8 cellular contexts compared by ENCODE assay signal in the genomic region with DNA sequence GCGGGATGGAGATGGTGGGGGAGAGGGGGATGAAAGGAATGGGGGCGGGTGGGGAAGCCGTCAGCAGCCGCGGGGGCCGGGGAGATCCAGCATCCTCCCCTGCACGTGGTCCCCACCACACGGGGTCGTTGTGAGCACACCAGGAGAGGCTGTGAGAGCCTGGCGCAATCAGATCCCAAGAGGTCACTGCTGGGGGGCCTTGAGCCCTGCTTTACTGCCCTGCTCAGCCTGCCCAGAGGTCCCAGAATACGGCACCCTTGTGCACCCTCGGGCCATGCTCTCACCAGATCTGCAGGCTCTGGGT. TPM values are rescaled to one million over a fixed set of nuclear protein-coding genes. Genes with fewer than 3 reads are reported as not detected.
A peak's percentile ranks its signal among the peaks of the same experiment; 100 is the strongest.
DNase-seq lines count a peak whose midpoint lies in the region; ATAC-seq and TF ChIP-seq lines count a peak whose summit lies in the region.

No MANE protein-coding gene starts in this region.

- no peak for ATAC-seq in body of pancreas
- ATAC-seq in HG03378 (IDR thresholded peaks at IDR 0.05; ENCODE audit: unreplicated experiment): no peak
- no peak for ATAC-seq in activated CD4-positive, CD25-positive, alpha-beta regulatory T cell treated with anti-CD3 and anti-CD28 coated beads, Interleukin-2, amount 50 U/mL, for 24 hours

- H3K4me1 ChIP-seq in body of pancreas: no peaks in the 10 kb centered on the region

- H3K27me3 ChIP-seq in body of pancreas: no peaks in the 10 kb centered on the region

- no peaks in the 10 kb centered on the region for H3K9me3 ChIP-seq in body of pancreas

- intact Hi-C loops in body of pancreas (cut with DNase I): no loop called here

- WGBS in body of pancreas, 2 donors: 5 to 10% methylated on average over 5 to 11 of the region's 12 CpGs

- H3K4me3 ChIP-seq in body of pancreas: no peak overlapping the region

- peak; percentile 61 for DNase-seq in Daoy (ENCODE audit: low read depth)
- peak; percentile 43 for DNase-seq in LHCN-M2 (ENCODE audit: low read depth)
- peak in 3 of 4 donors; percentile 32 to 49 (median 39) for DNase-seq in body of pancreas
- DNase-seq in medulla oblongata (ENCODE audit: extremely low spot score): peak; percentile 27
- no peak for DNase-seq in T-helper 1 cell
- no peak for DNase-seq in NCI-H1048 (lab: John Stamatoyannopoulos, UW)

- no peak for TF ChIP-seq POLR2A in body of pancreas (IDR thresholded peaks at IDR 0.05)

- TF ChIP-seq CTCF in body of pancreas (IDR thresholded peaks at IDR 0.05): peak in 3 of 7 experiments; percentile 7 to 32 (median 12)

- no peaks in the 10 kb centered on the region for H3K36me3 ChIP-seq in body of pancreas (replicated peaks in 1 of 2; ENCODE audit: insufficient read depth in 1 of 2, low read depth in 2 of 2)

- no peak overlapping the region for H3K27ac ChIP-seq in body of pancreas

RNA-seq across cellular contexts. Expression of gene CABP7, which starts 7.4 kb away (rescaled TPM):
- 1.1 and 1.7 TPM in 2 replicates for total RNA-seq in Daoy (2014; rRNA removed; shearing (Covaris generic))
- total RNA-seq in LHCN-M2 (2014; rRNA removed): not detected in 2 replicates
- polyA plus RNA-seq in LHCN-M2 (2012): 0.11 TPM
- total RNA-seq in body of pancreas: 1 to 10 TPM in 1 of 2 donors, under 1 TPM in 1; 0.78 to 2.6 TPM

RNA-seq across cellular contexts. Expression of gene ZMAT5, which starts 39.6 kb away (rescaled TPM):
- 25.8 and 37.2 TPM in 2 replicates for total RNA-seq in Daoy (2014; rRNA removed; shearing (Covaris generic))
- 38.2 and 41.3 TPM in 2 replicates for total RNA-seq in LHCN-M2 (2014; rRNA removed)
- 43.7 TPM for polyA plus RNA-seq in LHCN-M2 (2012)
- total RNA-seq in body of pancreas: 1 to 10 TPM; 9.1 to 9.9 TPM

RNA-seq across cellular contexts. Expression of gene UQCR10, which starts 40.0 kb away (rescaled TPM):
- 45.4 and 69.9 TPM in 2 replicates for total RNA-seq in Daoy (2014; rRNA removed; shearing (Covaris generic))
- total RNA-seq in LHCN-M2 (2014; rRNA removed) (66.1 and 72.8 TPM in 2 replicates), body of pancreas (10 to 100 TPM; 21.0 to 27.4 TPM)
- 289 TPM for polyA plus RNA-seq in LHCN-M2 (2012)

Comparison
In these comparisons a context has a peak if more than half of its experiments do, and no peak if none do; other contexts are left out.
1. DNase-seq: peak in Daoy (single experiment), LHCN-M2 (single experiment), body of pancreas (3 of 4) and medulla oblongata (single experiment); none in T-helper 1 cell (0 of 5) and NCI-H1048 (single experiment).